ENCODE assay signal across 8 cellular contexts in the genomic region with DNA sequence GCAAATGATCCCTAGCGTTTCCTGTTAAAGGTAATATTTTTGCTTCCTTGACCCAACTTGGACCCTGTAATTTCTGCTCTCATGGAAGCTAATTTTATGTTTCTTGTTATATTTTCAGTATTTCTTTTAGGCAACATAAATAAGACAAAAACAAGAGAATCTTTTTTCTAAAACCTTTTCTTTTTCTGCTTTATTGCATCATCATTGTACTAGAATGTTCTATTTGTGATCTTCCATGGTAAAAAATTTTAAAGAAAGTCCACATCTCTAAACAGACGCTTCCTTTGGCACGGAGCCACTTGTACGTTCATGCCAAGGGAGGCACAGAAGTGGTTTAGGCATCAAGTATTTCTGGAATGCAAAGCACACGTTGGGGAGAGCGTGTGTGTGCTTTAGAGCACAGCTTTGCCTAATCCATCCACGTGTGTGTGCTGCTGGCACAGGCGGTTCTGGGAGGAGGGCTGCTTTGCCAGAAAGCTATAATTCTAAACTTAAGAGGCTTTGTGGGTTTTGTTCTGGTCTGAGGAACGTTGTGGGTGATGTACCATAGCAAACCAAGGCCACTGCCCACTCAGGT.
DNase-seq lines count a peak whose midpoint lies in the region; ATAC-seq and TF ChIP-seq lines count a peak whose summit lies in the region.

No MANE protein-coding gene starts in this region.

- H2AFZ ChIP-seq in osteoblast (ENCODE audit: low read length): peak overlapping the region; percentile 15

- peak overlapping the region; percentile 83 for H3K27ac ChIP-seq in osteoblast (ENCODE audit: low read depth, low read length)

- H3K79me2 ChIP-seq in osteoblast (ENCODE audit: insufficient read depth, low read length): no peaks in the 10 kb centered on the region

- no peaks in the 10 kb centered on the region for H3K36me3 ChIP-seq in osteoblast (ENCODE audit: insufficient read depth, low read length)

- H3K4me2 ChIP-seq in osteoblast (ENCODE audit: insufficient read depth, low read length): peak overlapping the region; percentile 80

- DNase-seq in D341Med (ENCODE audit: low spot score) (peak; percentile 75), NCI-H82 (lab: John Stamatoyannopoulos, UW) (peak; percentile 74), epithelial cell of esophagus (ENCODE audit: low read depth) (peak; percentile 82), osteoblast (ENCODE audit: insufficient read length, low spot score, missing footprints) (no peak), NCI-H2107 (lab: John Stamatoyannopoulos, UW) (no peak)

- H3K27me3 ChIP-seq in osteoblast (ENCODE audit: insufficient read depth, low read length): no peaks in the 10 kb centered on the region

- H4K20me1 ChIP-seq in osteoblast (ENCODE audit: insufficient read depth, low read length): peaks cover 2% of the 10 kb centered on the region

- TF ChIP-seq CTCF in epithelial cell of esophagus (IDR thresholded peaks at IDR 0.05; ENCODE audit: insufficient read depth, low read depth, low read length, missing control alignments) (no peak), osteoblast (IDR thresholded peaks at IDR 0.05; ENCODE audit: extremely low read depth, low read depth, low read length) (no peak)

- no peak overlapping the region for H3K4me3 ChIP-seq in epithelial cell of esophagus (ENCODE audit: low read length)
- peak overlapping the region; percentile 58 for H3K4me3 ChIP-seq in osteoblast (ENCODE audit: insufficient read depth, low read length)

- H3K4me1 ChIP-seq in osteoblast (ENCODE audit: insufficient read depth, low read length): peaks cover 49% of the 10 kb centered on the region

- H3K9me3 ChIP-seq in osteoblast (ENCODE audit: low read depth, low read length): no peaks in the 10 kb centered on the region

- no peak for ATAC-seq in HG03469 (IDR thresholded peaks at IDR 0.05; ENCODE audit: unreplicated experiment)
- ATAC-seq in HG03571 (IDR thresholded peaks at IDR 0.05; ENCODE audit: unreplicated experiment): no peak
- no peak for ATAC-seq in HG02759 (IDR thresholded peaks at IDR 0.05; ENCODE audit: unreplicated experiment)

Comparison
In these comparisons a context has a peak if more than half of its experiments do, and no peak if none do; other contexts are left out.
1. DNase-seq: peak in D341Med (single experiment), NCI-H82 (single experiment) and epithelial cell of esophagus (single experiment); none in osteoblast (single experiment) and NCI-H2107 (single experiment).